ENCODE assay signal across 12 cellular contexts in the genomic region with DNA sequence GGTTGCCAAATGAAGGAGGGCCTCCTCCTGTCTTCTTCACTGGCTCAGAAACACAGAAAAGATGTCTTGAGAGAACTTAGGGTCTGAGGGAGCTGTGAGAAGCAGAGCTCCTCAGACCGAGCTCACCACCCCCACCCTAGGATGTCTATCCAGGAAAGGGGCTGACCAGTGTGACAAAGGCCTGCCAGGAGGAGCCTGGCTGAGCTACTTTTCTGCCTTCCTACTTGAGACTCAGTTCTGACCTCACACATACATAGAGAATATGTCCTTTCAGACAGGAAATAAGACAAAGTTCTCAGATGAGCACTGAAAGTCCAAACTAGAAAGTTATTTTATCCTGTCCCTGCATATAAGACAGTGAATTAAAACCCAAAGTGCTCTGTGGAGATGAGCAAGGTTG. TPM values are rescaled to one million over a fixed set of nuclear protein-coding genes. Genes with fewer than 3 reads are reported as not detected.
DNase-seq lines count a peak whose midpoint lies in the region; ATAC-seq, FAIRE-seq and TF ChIP-seq lines count a peak whose summit lies in the region.
"Had no signal": no experiment of that assay in that cellular context is flagged by ENCODE, and none has a peak within 500 bp of the region (broad histone marks: within the 10 kb centered on the region; RNA-seq: fewer than 3 reads in every experiment).

No MANE protein-coding gene starts in this region.

- H3K27ac ChIP-seq in osteoblast (ENCODE audit: low read depth, low read length) = no peak overlapping the region
- H3K27ac ChIP-seq: gastroesophageal sphincter had no signal

- H3K27me3 ChIP-seq in osteoblast (ENCODE audit: insufficient read depth, low read length) = no peaks in the 10 kb centered on the region
- H3K27me3 ChIP-seq: gastroesophageal sphincter had no signal

- DNase-seq in MV-4-11 (lab: John Stamatoyannopoulos, UW) (peak; percentile 31), osteoblast (ENCODE audit: insufficient read length, low spot score, missing footprints) (no peak), amniotic stem cell (lab: John Stamatoyannopoulos, UW) (no peak), RCC 7860 (ENCODE audit: low spot score) (no peak)
- DNase-seq in stimulated activated CD4-positive, alpha-beta T cell treated with anti-CD3 and anti-CD28 coated beads, Interleukin-15, amount 100 ng/mL, for 24 hours = no peak
- no peak for DNase-seq in effector memory CD8-positive, alpha-beta T cell
- DNase-seq: cerebellar nuclear complex, DND-41 had no signal

- H3K27me3 Mint-ChIP-seq in effector memory CD8-positive, alpha-beta T cell = no peaks in the 10 kb centered on the region

- H3K27ac Mint-ChIP-seq in effector memory CD8-positive, alpha-beta T cell = peak overlapping the region in 1 of 2 donors; percentile 70
- H3K27ac Mint-ChIP-seq: mesothelial cell of epicardium had no signal

- no peaks in the 10 kb centered on the region for H3K9me3 Mint-ChIP-seq in effector memory CD8-positive, alpha-beta T cell
- H3K9me3 Mint-ChIP-seq: mesothelial cell of epicardium had no signal

- H3K9me3 ChIP-seq in osteoblast (ENCODE audit: low read depth, low read length) = no peaks in the 10 kb centered on the region
- H3K9me3 ChIP-seq: gastroesophageal sphincter had no signal

- no peaks in the 10 kb centered on the region for H3K4me1 Mint-ChIP-seq in effector memory CD8-positive, alpha-beta T cell (ENCODE audit: low read depth in 2 of 2)
- H3K4me1 Mint-ChIP-seq: mesothelial cell of epicardium had no signal

- H3K4me3 ChIP-seq in osteoblast (ENCODE audit: insufficient read depth, low read length) = no peak overlapping the region
- H3K4me3 ChIP-seq: gastroesophageal sphincter had no signal

- no peak overlapping the region for H3K4me3 Mint-ChIP-seq in effector memory CD8-positive, alpha-beta T cell
- H3K4me3 Mint-ChIP-seq: mesothelial cell of epicardium had no signal

- no peaks in the 10 kb centered on the region for H3K4me1 ChIP-seq in osteoblast (ENCODE audit: insufficient read depth, low read length)
- H3K4me1 ChIP-seq: gastroesophageal sphincter had no signal

- H3K4me2 ChIP-seq in osteoblast (ENCODE audit: insufficient read depth, low read length) = no peak overlapping the region

- H3K36me3 ChIP-seq in osteoblast (ENCODE audit: insufficient read depth, low read length) = no peaks in the 10 kb centered on the region
- H3K36me3 ChIP-seq: gastroesophageal sphincter had no signal

- H2AFZ ChIP-seq in osteoblast (ENCODE audit: low read length) = peak overlapping the region; percentile 16

- ATAC-seq in GM18909 (IDR thresholded peaks at IDR 0.05; ENCODE audit: poor library complexity, unreplicated experiment) (peak; percentile 44), HG02642 (IDR thresholded peaks at IDR 0.05; ENCODE audit: poor library complexity, unreplicated experiment) (peak; percentile 61)
- no peak for ATAC-seq in effector memory CD8-positive, alpha-beta T cell (replicated peaks)
- ATAC-seq: gastroesophageal sphincter had no signal

- no peak for TF ChIP-seq CTCF in osteoblast (IDR thresholded peaks at IDR 0.05; ENCODE audit: extremely low read depth, low read depth, low read length)

- no peaks in the 10 kb centered on the region for H3K36me3 Mint-ChIP-seq in effector memory CD8-positive, alpha-beta T cell (ENCODE audit: insufficient read depth)

- no peak for FAIRE-seq in RCC 7860 (lab: Jason Lieb, UNC)

- no peaks in the 10 kb centered on the region for H4K20me1 ChIP-seq in osteoblast (ENCODE audit: insufficient read depth, low read length)

- H3K79me2 ChIP-seq in osteoblast (ENCODE audit: insufficient read depth, low read length) = no peaks in the 10 kb centered on the region

RNA-seq across cellular contexts. Expression of gene KIF9, which starts 54.5 kb away (rescaled TPM):
- total RNA-seq in osteoblast = 3.5 and 5.1 TPM in 2 replicates

RNA-seq across cellular contexts. Expression of gene KLHL18, which starts 54.7 kb away (rescaled TPM):
- total RNA-seq in osteoblast = 17.1 and 21.4 TPM in 2 replicates
